In the genomic region with DNA sequence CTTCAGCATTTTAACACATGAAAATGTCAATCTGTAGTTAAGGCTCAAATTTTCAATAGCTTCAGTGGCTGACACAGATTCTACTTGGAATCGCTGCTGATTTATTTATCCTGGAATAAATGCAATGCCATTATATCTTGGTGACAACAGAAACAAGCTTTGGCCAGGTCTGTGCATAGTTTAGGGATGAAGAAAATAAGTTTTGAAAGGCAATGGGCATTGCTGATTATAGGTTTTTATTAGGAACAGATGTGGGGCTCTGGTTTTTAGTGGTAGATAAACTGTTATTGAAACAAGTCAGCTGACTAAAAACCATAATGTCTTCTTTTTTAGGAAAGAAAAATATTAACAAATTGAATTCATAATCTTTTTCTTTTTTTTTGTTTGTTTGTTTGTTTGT, we compare ENCODE assay signal across 21 cellular contexts.
"Had no signal": no experiment of that assay in that cellular context is flagged by ENCODE, and none has a peak within 500 bp of the region (broad histone marks: within the 10 kb centered on the region; RNA-seq: fewer than 3 reads in every experiment).

No MANE protein-coding gene starts in this region.

- ATAC-seq: activated CD4-positive, alpha-beta T cell treated with anti-CD3 and anti-CD28 coated beads for 36 hours; activated naive CD4-positive, alpha-beta T cell treated with anti-CD3 and anti-CD28 coated beads, Interleukin-2, amount 50 U/mL, for 72 hours; effector memory CD8-positive, alpha-beta T cell; heart right ventricle; left ventricle myocardium superior; mucosa of descending colon; stimulated activated memory B cell treated with anti-CD40 and anti-IgM and Interleukin-4, amounts not matched to agents 10 μg/mL and 1 μg/mL and 100 μg/mL, for 72 hours; T-cell; WTC11 had no signal

- H3K36me3 ChIP-seq: cardiac muscle cell, heart right ventricle, sigmoid colon, thoracic aorta, upper lobe of left lung had no signal

- H3K9me3 ChIP-seq: heart right ventricle, mucosa of descending colon, sigmoid colon, thoracic aorta, upper lobe of left lung had no signal

- H3K4me1 ChIP-seq: parathyroid adenoma, upper lobe of left lung had no signal

- H3K9ac ChIP-seq: parathyroid adenoma had no signal

- H3K27ac ChIP-seq: cardiac muscle cell, heart right ventricle, parathyroid adenoma, sigmoid colon, thoracic aorta, upper lobe of left lung had no signal

- H3K4me3 ChIP-seq: cardiac muscle cell, heart right ventricle, mucosa of descending colon, sigmoid colon, thoracic aorta, upper lobe of left lung had no signal

- DNase-seq: activated CD4-positive, alpha-beta T cell treated with anti-CD3 and anti-CD28 coated beads for 36 hours; activated CD4-positive, alpha-beta T cell treated with anti-CD3 and anti-CD28 coated beads, Interleukin-2, amount 50 U/mL, for 48 hours; activated gamma-delta T cell treated with Interleukin-2 at 50 U/mL for 16 hours; activated T-cell treated with anti-CD3 and anti-CD28 coated beads for 4 hours; amygdala; dermis blood vessel endothelial cell; effector memory CD8-positive, alpha-beta T cell; heart right ventricle; left ventricle myocardium superior; mucosa of descending colon; naive B cell; sigmoid colon; stimulated activated CD4-positive, alpha-beta T cell treated with anti-CD3 and anti-CD28 coated beads, Interleukin-4, amount 100 ng/mL, for 4 hours; T-cell; upper lobe of left lung had no signal

- H3K27me3 ChIP-seq: cardiac muscle cell, heart right ventricle, sigmoid colon, upper lobe of left lung had no signal
